Comparison of ENCODE assay signal across 22 cellular contexts in the genomic region with DNA sequence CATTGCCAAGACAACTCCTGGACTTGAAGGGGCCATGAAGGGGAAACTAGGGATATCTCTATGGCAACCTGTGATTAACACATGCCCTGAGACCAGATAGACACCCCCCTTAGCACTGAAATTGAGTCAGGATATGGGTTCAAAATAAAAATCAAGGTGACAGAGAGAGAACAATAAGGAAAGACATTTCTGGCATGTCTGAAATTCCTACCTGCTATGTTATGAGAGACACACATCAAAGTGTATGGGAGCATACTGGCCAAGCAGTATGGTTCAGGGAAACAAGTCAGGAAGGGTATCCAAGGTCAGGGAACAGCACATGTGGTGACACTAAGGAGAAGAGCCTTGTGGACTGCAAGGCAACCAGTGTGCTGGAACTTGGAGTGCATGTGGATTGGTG.
"Had no signal": no experiment of that assay in that cellular context is flagged by ENCODE, and none has a peak within 500 bp of the region (broad histone marks: within the 10 kb centered on the region; RNA-seq: fewer than 3 reads in every experiment).

No MANE protein-coding gene starts in this region.

- H3K9me3 ChIP-seq: prostate gland, sigmoid colon, spleen, suprapubic skin, transverse colon, vagina had no signal

- H3K9ac ChIP-seq: neural progenitor cell had no signal

- H3K36me3 ChIP-seq: neural progenitor cell, prostate gland, sigmoid colon, spleen, suprapubic skin, transverse colon, vagina had no signal

- H3K4me2 ChIP-seq: neural progenitor cell had no signal

- H3K36me3 Mint-ChIP-seq: neural progenitor cell had no signal

- H3K4me3 ChIP-seq: dorsolateral prefrontal cortex, neural progenitor cell, prostate gland, sigmoid colon, skin epidermis, spleen, suprapubic skin, transverse colon, vagina had no signal

- DNase-seq: cortex of kidney; dorsolateral prefrontal cortex; effector CD4-positive, alpha-beta T cell; head of caudate nucleus; mesenchymal stem cell; midbrain; naive thymus-derived CD4-positive, alpha-beta T cell; right cardiac atrium; sigmoid colon; spleen; stimulated activated naive CD4-positive, alpha-beta T cell; stimulated activated naive CD8-positive, alpha-beta T cell treated with anti-CD3 and anti-CD28 coated beads, Interleukin-15, amount 100 ng/mL, for 72 hours; transverse colon had no signal

- H2AFZ ChIP-seq: neural progenitor cell had no signal

- H3K27ac Mint-ChIP-seq: naive thymus-derived CD4-positive, alpha-beta T cell; nephron; neural progenitor cell had no signal

- H3K27me3 ChIP-seq: dorsolateral prefrontal cortex, neural progenitor cell, sigmoid colon, suprapubic skin, transverse colon, vagina had no signal

- H3K27ac ChIP-seq: dorsolateral prefrontal cortex, neural progenitor cell, prostate gland, sigmoid colon, skin epidermis, spleen, suprapubic skin, vagina had no signal

- H3K9me3 Mint-ChIP-seq: naive thymus-derived CD4-positive, alpha-beta T cell; neural progenitor cell; stimulated activated naive CD8-positive, alpha-beta T cell treated with anti-CD3 and anti-CD28 coated beads, Interleukin-15, amount 100 ng/mL, for 72 hours had no signal

- H3K4me1 ChIP-seq: neural progenitor cell, prostate gland, sigmoid colon, suprapubic skin had no signal

- ATAC-seq: left lobe of liver; naive thymus-derived CD4-positive, alpha-beta T cell; right cardiac atrium; stimulated activated naive CD8-positive, alpha-beta T cell treated with anti-CD3 and anti-CD28 coated beads, Interleukin-15, amount 100 ng/mL, for 72 hours had no signal

- H3K4me3 Mint-ChIP-seq: naive thymus-derived CD4-positive, alpha-beta T cell; nephron; neural progenitor cell; stimulated activated naive CD8-positive, alpha-beta T cell treated with anti-CD3 and anti-CD28 coated beads, Interleukin-15, amount 100 ng/mL, for 72 hours had no signal

- FAIRE-seq: frontal cortex, keratinocyte had no signal
